ENCODE assay signal across 12 cellular contexts in genomic region chr1:178733972-178734371, GRCh38. TPM values are rescaled to one million over a fixed set of nuclear protein-coding genes. Genes with fewer than 3 reads are reported as not detected.
DNase-seq lines count a peak whose midpoint lies in the region; ATAC-seq, FAIRE-seq and TF ChIP-seq lines count a peak whose summit lies in the region.
"Had no signal": no experiment of that assay in that cellular context is flagged by ENCODE, and none has a peak within 500 bp of the region (broad histone marks: within the 10 kb centered on the region; RNA-seq: fewer than 3 reads in every experiment).

No MANE protein-coding gene starts in this region.

- WGBS in mesenchymal stem cell = 91% methylated on average over 5 of the region's 5 CpGs

- H3F3A ChIP-seq in neural progenitor cell (ENCODE audit: low read depth) = no peaks in the 10 kb centered on the region

- no peaks in the 10 kb centered on the region for H3K4me1 Mint-ChIP-seq in chondrocyte (ENCODE audit: low read depth)
- H3K4me1 Mint-ChIP-seq in neural progenitor cell = no peaks in the 10 kb centered on the region

- H4K20me1 ChIP-seq in KMS-11 (ENCODE audit: insufficient read depth) = no peaks in the 10 kb centered on the region
- no peaks in the 10 kb centered on the region for H4K20me1 ChIP-seq in neural progenitor cell (ENCODE audit: low read depth)

- H3K4me3 Mint-ChIP-seq in chondrocyte (ENCODE audit: unreplicated experiment) (no peak overlapping the region), neural progenitor cell (no peak overlapping the region)
- H3K4me3 Mint-ChIP-seq: activated T-cell treated with anti-CD3 and anti-CD28 coated beads, Interleukin-2, amount 50 U/mL, for 24 hours had no signal

- no peak overlapping the region for H2AK5ac ChIP-seq in mesenchymal stem cell (ENCODE audit: low read length, severe bottlenecking)

- H2BK15ac ChIP-seq in mesenchymal stem cell (ENCODE audit: low read depth, poor library complexity, severe bottlenecking) = no peak overlapping the region

- H2BK120ac ChIP-seq in mesenchymal stem cell (ENCODE audit: low read depth, low read length) = no peak overlapping the region

- H3K14ac ChIP-seq in mesenchymal stem cell (ENCODE audit: low read length in 2 of 2) = no peak overlapping the region

- FAIRE-seq in D721Med (lab: Jason Lieb, UNC) = peak; percentile 75

- no peak overlapping the region for H4K91ac ChIP-seq in mesenchymal stem cell (ENCODE audit: low read length)

- H3K4me1 ChIP-seq in KMS-11 (ENCODE audit: low read depth, poor library complexity, severe bottlenecking) (no peaks in the 10 kb centered on the region), neural progenitor cell (no peaks in the 10 kb centered on the region), mesenchymal stem cell (ENCODE audit: control insufficient read depth, insufficient read depth, low read depth, low read length) (no peaks in the 10 kb centered on the region)
- H3K4me1 ChIP-seq: Caco-2 had no signal

- H3K4me2 ChIP-seq in KMS-11 = no peak overlapping the region
- no peak overlapping the region for H3K4me2 ChIP-seq in neural progenitor cell
- H3K4me2 ChIP-seq in mesenchymal stem cell (ENCODE audit: low read length, poor library complexity, severe bottlenecking) = no peak overlapping the region

- no peak overlapping the region for H3K27ac ChIP-seq in KMS-11
- no peak overlapping the region for H3K27ac ChIP-seq in neural progenitor cell
- no peak overlapping the region for H3K27ac ChIP-seq in mesenchymal stem cell (ENCODE audit: low read length, poor library complexity, severe bottlenecking)

- H3K27me3 ChIP-seq in KMS-11 (ENCODE audit: insufficient read depth, low read depth) (no peaks in the 10 kb centered on the region), neural progenitor cell (no peaks in the 10 kb centered on the region), mesenchymal stem cell (ENCODE audit: control insufficient read depth in 1 of 2, insufficient read depth in 1 of 2, low read length in 2 of 2) (no peaks in the 10 kb centered on the region)

- H3K23ac ChIP-seq in mesenchymal stem cell (ENCODE audit: low read length in 2 of 2) = no peak overlapping the region

- peaks cover 10% of the 10 kb centered on the region for H3K9me3 Mint-ChIP-seq in chondrocyte (ENCODE audit: low read depth)
- H3K9me3 Mint-ChIP-seq in neural progenitor cell = peaks cover 48% of the 10 kb centered on the region

- H3K4me3 ChIP-seq in KMS-11 (IDR thresholded peaks at IDR 0.05; ENCODE audit: insufficient read depth, low read depth, low read length) (no peak overlapping the region), neural progenitor cell (no peak overlapping the region), mesenchymal stem cell (ENCODE audit: insufficient read depth in 1 of 2, low read depth in 1 of 2, low read length in 2 of 2) (no peak overlapping the region)

- no peak overlapping the region for H2BK12ac ChIP-seq in mesenchymal stem cell (ENCODE audit: low read length in 2 of 2)

- H3K36me3 ChIP-seq in KMS-11 (ENCODE audit: insufficient read depth) (no peaks in the 10 kb centered on the region), neural progenitor cell (no peaks in the 10 kb centered on the region), mesenchymal stem cell (ENCODE audit: control insufficient read depth in 1 of 2, insufficient read depth in 2 of 2, low read depth in 1 of 2, low read length in 2 of 2) (peaks cover 13 to 66% of the 10 kb centered on the region in 2 experiments)

- no peak overlapping the region for H4K8ac ChIP-seq in mesenchymal stem cell (ENCODE audit: low read length)

- H3K9ac ChIP-seq in KMS-11 = no peak overlapping the region
- no peak overlapping the region for H3K9ac ChIP-seq in neural progenitor cell
- no peak overlapping the region for H3K9ac ChIP-seq in mesenchymal stem cell (ENCODE audit: low read length)

- peaks cover 17% of the 10 kb centered on the region for H3K79me1 ChIP-seq in mesenchymal stem cell (replicated peaks; ENCODE audit: low read length, poor library complexity, severe bottlenecking)

- H3K36me3 Mint-ChIP-seq in chondrocyte (ENCODE audit: low read depth) (peaks cover 2% of the 10 kb centered on the region), neural progenitor cell (peaks cover 64% of the 10 kb centered on the region)

- no peak for ATAC-seq in GM21447 (IDR thresholded peaks at IDR 0.05; ENCODE audit: unreplicated experiment)

- TF ChIP-seq CTCF in D721Med (IDR thresholded peaks at IDR 0.05; ENCODE audit: insufficient read depth, missing control alignments) (no peak), KMS-11 (conservative IDR thresholded peaks at IDR 0.05; ENCODE audit: low read depth, low read length) (peak; percentile 40; the same call in 1 of the 2 replicates), chondrocyte (IDR thresholded peaks at IDR 0.05) (peak; percentile 58), neural progenitor cell (IDR thresholded peaks at IDR 0.05) (peak; percentile 36)

- H3K4ac ChIP-seq in mesenchymal stem cell (ENCODE audit: low read depth in 1 of 2, low read length in 2 of 2) = no peak overlapping the region

- H3K79me2 ChIP-seq in KMS-11 (ENCODE audit: insufficient read depth, low read depth) = no peaks in the 10 kb centered on the region
- peaks cover 91% of the 10 kb centered on the region for H3K79me2 ChIP-seq in neural progenitor cell (ENCODE audit: low read depth)

- no peak overlapping the region for H2AFZ ChIP-seq in KMS-11 (ENCODE audit: low read depth)
- H2AFZ ChIP-seq in neural progenitor cell (replicated peaks) = no peak overlapping the region
- no peak overlapping the region for H2AFZ ChIP-seq in mesenchymal stem cell (ENCODE audit: low read depth, low read length)

- no peaks in the 10 kb centered on the region for H3K27me3 Mint-ChIP-seq in chondrocyte (ENCODE audit: low read depth)
- H3K27me3 Mint-ChIP-seq in neural progenitor cell (ENCODE audit: insufficient read depth, low read depth) = peaks cover 3% of the 10 kb centered on the region
- H3K27me3 Mint-ChIP-seq: activated T-cell treated with anti-CD3 and anti-CD28 coated beads, Interleukin-2, amount 50 U/mL, for 24 hours had no signal

- H3K9me3 ChIP-seq in neural progenitor cell (ENCODE audit: low read depth) (no peaks in the 10 kb centered on the region), mesenchymal stem cell (ENCODE audit: control insufficient read depth, low read length) (peaks cover 14% of the 10 kb centered on the region)
- H3K9me3 ChIP-seq: Caco-2 had no signal

- no peak overlapping the region for H3K18ac ChIP-seq in mesenchymal stem cell (ENCODE audit: low read depth in 1 of 2, low read length in 2 of 2)

- DNase-seq in D721Med (ENCODE audit: insufficient read length, low spot score) (no peak), chondrocyte (ENCODE audit: low spot score) (no peak), neural progenitor cell (ENCODE audit: low spot score) (no peak), mesenchymal stem cell (no peak), DMS79 (lab: John Stamatoyannopoulos, UW) (no peak), midbrain (lab: John Stamatoyannopoulos, UW) (no peak)
- DNase-seq: activated T-cell treated with anti-CD3 and anti-CD28 coated beads, Interleukin-2, amount 50 U/mL, for 24 hours; Caco-2; cortex of kidney; foreskin melanocyte had no signal

- H2BK5ac ChIP-seq in mesenchymal stem cell (ENCODE audit: low read depth, low read length, poor library complexity, severe bottlenecking) = no peak overlapping the region

- no peak overlapping the region for H3K27ac Mint-ChIP-seq in chondrocyte (ENCODE audit: unreplicated experiment)
- no peak overlapping the region for H3K27ac Mint-ChIP-seq in neural progenitor cell
- H3K27ac Mint-ChIP-seq: activated T-cell treated with anti-CD3 and anti-CD28 coated beads, Interleukin-2, amount 50 U/mL, for 24 hours had no signal

RNA-seq across cellular contexts. Expression of gene RALGPS2, which starts 8.9 kb away (rescaled TPM):
- total RNA-seq in chondrocyte (7.2 to 11.5 TPM (median 10.0 TPM) in 3 replicates), neural progenitor cell (ENCODE audit: low replicate concordance) (46.8 and 78.7 TPM in 2 replicates)
- polyA plus RNA-seq in mesenchymal stem cell (2013, experiment 1 of 2) = 10.1 TPM
- 8.5 TPM for polyA plus RNA-seq in mesenchymal stem cell (2013, experiment 2 of 2)
